1 cellular context compared by ENCODE assay signal in the genomic region with DNA sequence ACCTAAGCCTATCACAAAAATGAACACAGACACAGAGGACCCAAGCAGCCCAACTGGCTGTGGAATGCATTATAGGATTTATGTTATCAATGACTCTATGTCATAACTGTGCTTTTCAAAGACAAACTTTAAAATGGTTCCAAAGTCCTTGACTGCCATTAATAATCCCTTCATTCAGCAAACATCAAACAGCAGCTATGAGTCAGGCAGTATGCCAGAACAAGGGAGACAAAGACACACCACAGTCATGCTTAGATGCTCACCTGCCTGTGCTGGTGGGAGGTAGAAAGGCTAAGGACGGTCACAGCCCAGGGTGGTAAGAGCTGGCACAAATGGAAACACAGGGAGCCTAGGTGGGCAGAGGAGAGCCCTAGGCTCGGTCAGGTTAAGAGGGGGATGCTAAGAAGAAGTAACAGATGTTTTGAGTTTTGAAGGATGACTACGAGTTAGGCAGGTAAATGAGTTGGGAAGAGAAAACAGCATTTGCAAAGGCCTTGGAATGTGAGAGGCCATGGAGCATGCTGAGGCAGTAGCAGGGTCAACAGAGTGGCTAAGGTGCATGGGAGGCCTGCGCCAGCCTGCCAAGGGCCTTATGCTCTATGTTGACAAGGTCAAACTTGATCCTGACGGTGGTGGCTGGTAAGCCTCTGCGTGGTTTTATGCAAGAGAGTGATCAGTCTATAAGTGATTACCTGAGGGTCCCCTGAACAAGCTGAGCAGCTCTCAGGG.
TF ChIP-seq lines count a peak whose summit lies in the region.

No MANE protein-coding gene starts in this region.

TF ChIP-seq in HepG2, 621 proteins besides CTCF, POLR2A, EP300 and RAD21 (continued from another document and continues in another):
- no peak for TF ChIP-seq HHEX (CRISPR knock-in tag; IDR thresholded peaks at IDR 0.05)
- TF ChIP-seq, protein P1, sequence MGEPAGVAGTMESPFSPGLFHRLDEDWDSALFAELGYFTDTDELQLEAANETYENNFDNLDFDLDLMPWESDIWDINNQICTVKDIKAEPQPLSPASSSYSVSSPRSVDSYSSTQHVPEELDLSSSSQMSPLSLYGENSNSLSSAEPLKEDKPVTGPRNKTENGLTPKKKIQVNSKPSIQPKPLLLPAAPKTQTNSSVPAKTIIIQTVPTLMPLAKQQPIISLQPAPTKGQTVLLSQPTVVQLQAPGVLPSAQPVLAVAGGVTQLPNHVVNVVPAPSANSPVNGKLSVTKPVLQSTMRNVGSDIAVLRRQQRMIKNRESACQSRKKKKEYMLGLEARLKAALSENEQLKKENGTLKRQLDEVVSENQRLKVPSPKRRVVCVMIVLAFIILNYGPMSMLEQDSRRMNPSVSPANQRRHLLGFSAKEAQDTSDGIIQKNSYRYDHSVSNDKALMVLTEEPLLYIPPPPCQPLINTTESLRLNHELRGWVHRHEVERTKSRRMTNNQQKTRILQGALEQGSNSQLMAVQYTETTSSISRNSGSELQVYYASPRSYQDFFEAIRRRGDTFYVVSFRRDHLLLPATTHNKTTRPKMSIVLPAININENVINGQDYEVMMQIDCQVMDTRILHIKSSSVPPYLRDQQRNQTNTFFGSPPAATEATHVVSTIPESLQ (CRISPR knock-in tag; conservative IDR thresholded peaks at IDR 0.05): no peak
- no peak for TF ChIP-seq ZNF20 (CRISPR knock-in tag; IDR thresholded peaks at IDR 0.05)
- TF ChIP-seq, protein P2, sequence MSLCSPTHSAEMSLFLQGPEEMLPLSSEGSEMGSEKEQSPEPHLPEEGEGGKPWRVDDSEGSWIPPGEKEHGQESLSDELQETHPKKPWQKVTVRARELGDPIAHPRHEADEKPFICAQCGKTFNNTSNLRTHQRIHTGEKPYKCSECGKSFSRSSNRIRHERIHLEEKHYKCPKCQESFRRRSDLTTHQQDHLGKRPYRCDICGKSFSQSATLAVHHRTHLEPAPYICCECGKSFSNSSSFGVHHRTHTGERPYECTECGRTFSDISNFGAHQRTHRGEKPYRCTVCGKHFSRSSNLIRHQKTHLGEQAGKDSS (CRISPR knock-in tag; IDR thresholded peaks at IDR 0.05; ENCODE audit: borderline replicate concordance, low read depth): no peak
- TF ChIP-seq, protein P3, sequence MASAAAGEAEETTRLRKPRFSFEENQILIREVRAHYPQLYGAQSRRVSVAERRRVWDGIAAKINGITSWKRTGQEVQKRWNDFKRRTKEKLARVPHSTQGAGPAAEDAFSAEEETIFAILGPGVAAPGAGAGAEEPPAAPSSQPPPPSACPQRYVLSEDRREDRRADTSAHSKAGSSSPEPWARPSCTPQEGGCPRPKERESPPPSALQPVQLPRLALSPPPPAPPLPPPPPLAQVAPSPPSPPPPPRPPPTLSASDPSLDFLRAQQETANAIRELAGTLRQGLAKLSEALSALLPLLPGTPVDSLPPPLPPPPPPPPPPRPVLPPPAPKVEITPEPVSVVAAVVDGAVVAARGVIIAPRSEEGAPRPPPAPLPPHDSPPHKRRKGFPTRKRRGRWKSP (CRISPR knock-in tag; IDR thresholded peaks at IDR 0.05): no peak; the same call in 1 of the 2 replicates
- TF ChIP-seq ZNF101 (CRISPR knock-in tag; IDR thresholded peaks at IDR 0.05; ENCODE audit: borderline replicate concordance, low read depth): no peak
- TF ChIP-seq TBP (CRISPR knock-in tag; IDR thresholded peaks at IDR 0.05): no peak
- TF ChIP-seq ZNF547 (CRISPR knock-in tag; IDR thresholded peaks at IDR 0.05): no peak
- TF ChIP-seq KDM1A (CRISPR knock-in tag; IDR thresholded peaks at IDR 0.05): no peak
- no peak for TF ChIP-seq ZNF713 (CRISPR knock-in tag; IDR thresholded peaks at IDR 0.05)
- TF ChIP-seq HMG20A (CRISPR knock-in tag; IDR thresholded peaks at IDR 0.05; ENCODE audit: borderline replicate concordance): peak; percentile 53; the same call in 1 of the 2 replicates
- no peak for TF ChIP-seq ZNF850 (CRISPR knock-in tag; conservative IDR thresholded peaks at IDR 0.05)
- no peak for TF ChIP-seq PRPF4 (IDR thresholded peaks at IDR 0.05; ENCODE audit: low read depth, low read length, poor library complexity, severe bottlenecking)
- no peak for TF ChIP-seq ZNF556 (CRISPR knock-in tag; IDR thresholded peaks at IDR 0.05; ENCODE audit: borderline replicate concordance)
- TF ChIP-seq, protein P4, sequence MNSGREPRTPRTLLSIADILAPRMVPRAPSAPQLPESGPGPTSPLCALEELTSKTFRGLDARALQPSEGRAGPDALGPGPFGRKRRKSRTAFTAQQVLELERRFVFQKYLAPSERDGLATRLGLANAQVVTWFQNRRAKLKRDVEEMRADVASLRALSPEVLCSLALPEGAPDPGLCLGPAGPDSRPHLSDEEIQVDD (CRISPR knock-in tag; IDR thresholded peaks at IDR 0.05; ENCODE audit: borderline replicate concordance): no peak
- TF ChIP-seq ZNF350 (CRISPR knock-in tag; IDR thresholded peaks at IDR 0.05; ENCODE audit: borderline replicate concordance, low read depth): no peak
- TF ChIP-seq SRF (IDR thresholded peaks at IDR 0.05; ENCODE audit: low read depth, low read length): no peak
- TF ChIP-seq, protein P5, sequence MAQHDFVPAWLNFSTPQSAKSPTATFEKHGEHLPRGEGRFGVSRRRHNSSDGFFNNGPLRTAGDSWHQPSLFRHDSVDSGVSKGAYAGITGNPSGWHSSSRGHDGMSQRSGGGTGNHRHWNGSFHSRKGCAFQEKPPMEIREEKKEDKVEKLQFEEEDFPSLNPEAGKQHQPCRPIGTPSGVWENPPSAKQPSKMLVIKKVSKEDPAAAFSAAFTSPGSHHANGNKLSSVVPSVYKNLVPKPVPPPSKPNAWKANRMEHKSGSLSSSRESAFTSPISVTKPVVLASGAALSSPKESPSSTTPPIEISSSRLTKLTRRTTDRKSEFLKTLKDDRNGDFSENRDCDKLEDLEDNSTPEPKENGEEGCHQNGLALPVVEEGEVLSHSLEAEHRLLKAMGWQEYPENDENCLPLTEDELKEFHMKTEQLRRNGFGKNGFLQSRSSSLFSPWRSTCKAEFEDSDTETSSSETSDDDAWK (CRISPR knock-in tag; IDR thresholded peaks at IDR 0.05): no peak
- TF ChIP-seq ZNF234 (CRISPR knock-in tag; conservative IDR thresholded peaks at IDR 0.05): no peak
- no peak for TF ChIP-seq NFRKB (IDR thresholded peaks at IDR 0.05)
- TF ChIP-seq, protein P6, sequence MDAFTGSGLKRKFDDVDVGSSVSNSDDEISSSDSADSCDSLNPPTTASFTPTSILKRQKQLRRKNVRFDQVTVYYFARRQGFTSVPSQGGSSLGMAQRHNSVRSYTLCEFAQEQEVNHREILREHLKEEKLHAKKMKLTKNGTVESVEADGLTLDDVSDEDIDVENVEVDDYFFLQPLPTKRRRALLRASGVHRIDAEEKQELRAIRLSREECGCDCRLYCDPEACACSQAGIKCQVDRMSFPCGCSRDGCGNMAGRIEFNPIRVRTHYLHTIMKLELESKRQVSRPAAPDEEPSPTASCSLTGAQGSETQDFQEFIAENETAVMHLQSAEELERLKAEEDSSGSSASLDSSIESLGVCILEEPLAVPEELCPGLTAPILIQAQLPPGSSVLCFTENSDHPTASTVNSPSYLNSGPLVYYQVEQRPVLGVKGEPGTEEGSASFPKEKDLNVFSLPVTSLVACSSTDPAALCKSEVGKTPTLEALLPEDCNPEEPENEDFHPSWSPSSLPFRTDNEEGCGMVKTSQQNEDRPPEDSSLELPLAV (CRISPR knock-in tag; conservative IDR thresholded peaks at IDR 0.05; ENCODE audit: low read depth): no peak
- TF ChIP-seq ZNF138 (CRISPR knock-in tag; IDR thresholded peaks at IDR 0.05; ENCODE audit: low read depth): no peak
- no peak for TF ChIP-seq ETV6 (CRISPR knock-in tag; conservative IDR thresholded peaks at IDR 0.05)
- TF ChIP-seq, protein P7, sequence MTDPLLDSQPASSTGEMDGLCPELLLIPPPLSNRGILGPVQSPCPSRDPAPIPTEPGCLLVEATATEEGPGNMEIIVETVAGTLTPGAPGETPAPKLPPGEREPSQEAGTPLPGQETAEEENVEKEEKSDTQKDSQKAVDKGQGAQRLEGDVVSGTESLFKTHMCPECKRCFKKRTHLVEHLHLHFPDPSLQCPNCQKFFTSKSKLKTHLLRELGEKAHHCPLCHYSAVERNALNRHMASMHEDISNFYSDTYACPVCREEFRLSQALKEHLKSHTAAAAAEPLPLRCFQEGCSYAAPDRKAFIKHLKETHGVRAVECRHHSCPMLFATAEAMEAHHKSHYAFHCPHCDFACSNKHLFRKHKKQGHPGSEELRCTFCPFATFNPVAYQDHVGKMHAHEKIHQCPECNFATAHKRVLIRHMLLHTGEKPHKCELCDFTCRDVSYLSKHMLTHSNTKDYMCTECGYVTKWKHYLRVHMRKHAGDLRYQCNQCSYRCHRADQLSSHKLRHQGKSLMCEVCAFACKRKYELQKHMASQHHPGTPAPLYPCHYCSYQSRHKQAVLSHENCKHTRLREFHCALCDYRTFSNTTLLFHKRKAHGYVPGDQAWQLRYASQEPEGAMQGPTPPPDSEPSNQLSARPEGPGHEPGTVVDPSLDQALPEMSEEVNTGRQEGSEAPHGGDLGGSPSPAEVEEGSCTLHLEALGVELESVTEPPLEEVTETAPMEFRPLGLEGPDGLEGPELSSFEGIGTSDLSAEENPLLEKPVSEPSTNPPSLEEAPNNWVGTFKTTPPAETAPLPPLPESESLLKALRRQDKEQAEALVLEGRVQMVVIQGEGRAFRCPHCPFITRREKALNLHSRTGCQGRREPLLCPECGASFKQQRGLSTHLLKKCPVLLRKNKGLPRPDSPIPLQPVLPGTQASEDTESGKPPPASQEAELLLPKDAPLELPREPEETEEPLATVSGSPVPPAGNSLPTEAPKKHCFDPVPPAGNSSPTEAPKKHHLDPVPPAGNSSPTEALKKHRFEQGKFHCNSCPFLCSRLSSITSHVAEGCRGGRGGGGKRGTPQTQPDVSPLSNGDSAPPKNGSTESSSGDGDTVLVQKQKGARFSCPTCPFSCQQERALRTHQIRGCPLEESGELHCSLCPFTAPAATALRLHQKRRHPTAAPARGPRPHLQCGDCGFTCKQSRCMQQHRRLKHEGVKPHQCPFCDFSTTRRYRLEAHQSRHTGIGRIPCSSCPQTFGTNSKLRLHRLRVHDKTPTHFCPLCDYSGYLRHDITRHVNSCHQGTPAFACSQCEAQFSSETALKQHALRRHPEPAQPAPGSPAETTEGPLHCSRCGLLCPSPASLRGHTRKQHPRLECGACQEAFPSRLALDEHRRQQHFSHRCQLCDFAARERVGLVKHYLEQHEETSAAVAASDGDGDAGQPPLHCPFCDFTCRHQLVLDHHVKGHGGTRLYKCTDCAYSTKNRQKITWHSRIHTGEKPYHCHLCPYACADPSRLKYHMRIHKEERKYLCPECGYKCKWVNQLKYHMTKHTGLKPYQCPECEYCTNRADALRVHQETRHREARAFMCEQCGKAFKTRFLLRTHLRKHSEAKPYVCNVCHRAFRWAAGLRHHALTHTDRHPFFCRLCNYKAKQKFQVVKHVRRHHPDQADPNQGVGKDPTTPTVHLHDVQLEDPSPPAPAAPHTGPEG (CRISPR knock-in tag; IDR thresholded peaks at IDR 0.05): no peak
- no peak for TF ChIP-seq GABPA (IDR thresholded peaks at IDR 0.05; ENCODE audit: low read depth, low read length)
- no peak for TF ChIP-seq GABPA (CRISPR knock-in tag; IDR thresholded peaks at IDR 0.05; ENCODE audit: low read depth)
- no peak for TF ChIP-seq ZBTB1 (CRISPR knock-in tag; IDR thresholded peaks at IDR 0.05; ENCODE audit: borderline replicate concordance)
- peak; percentile 46; the same call in 1 of the 2 replicates for TF ChIP-seq FOSL1 (CRISPR knock-in tag; IDR thresholded peaks at IDR 0.05; ENCODE audit: borderline replicate concordance)
- no peak for TF ChIP-seq ZNF749 (CRISPR knock-in tag; IDR thresholded peaks at IDR 0.05; ENCODE audit: borderline replicate concordance)
- TF ChIP-seq FOXA3 (CRISPR knock-in tag; IDR thresholded peaks at IDR 0.05): 0 out of 2 replicates have a peak, but pooled peaks have one; percentile 7
- TF ChIP-seq TGIF2 (CRISPR knock-in tag; IDR thresholded peaks at IDR 0.05): 0 out of 2 replicates have a peak, but pooled peaks have one; percentile 44
- TF ChIP-seq, protein P8, sequence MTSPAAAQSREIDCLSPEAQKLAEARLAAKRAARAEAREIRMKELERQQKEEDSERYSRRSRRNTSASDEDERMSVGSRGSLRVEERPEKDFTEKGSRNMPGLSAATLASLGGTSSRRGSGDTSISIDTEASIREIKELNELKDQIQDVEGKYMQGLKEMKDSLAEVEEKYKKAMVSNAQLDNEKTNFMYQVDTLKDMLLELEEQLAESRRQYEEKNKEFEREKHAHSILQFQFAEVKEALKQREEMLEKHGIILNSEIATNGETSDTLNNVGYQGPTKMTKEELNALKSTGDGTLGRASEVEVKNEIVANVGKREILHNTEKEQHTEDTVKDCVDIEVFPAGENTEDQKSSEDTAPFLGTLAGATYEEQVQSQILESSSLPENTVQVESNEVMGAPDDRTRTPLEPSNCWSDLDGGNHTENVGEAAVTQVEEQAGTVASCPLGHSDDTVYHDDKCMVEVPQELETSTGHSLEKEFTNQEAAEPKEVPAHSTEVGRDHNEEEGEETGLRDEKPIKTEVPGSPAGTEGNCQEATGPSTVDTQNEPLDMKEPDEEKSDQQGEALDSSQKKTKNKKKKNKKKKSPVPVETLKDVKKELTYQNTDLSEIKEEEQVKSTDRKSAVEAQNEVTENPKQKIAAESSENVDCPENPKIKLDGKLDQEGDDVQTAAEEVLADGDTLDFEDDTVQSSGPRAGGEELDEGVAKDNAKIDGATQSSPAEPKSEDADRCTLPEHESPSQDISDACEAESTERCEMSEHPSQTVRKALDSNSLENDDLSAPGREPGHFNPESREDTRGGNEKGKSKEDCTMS (CRISPR knock-in tag; conservative IDR thresholded peaks at IDR 0.05): no peak
- no peak for TF ChIP-seq CBFB (CRISPR knock-in tag; IDR thresholded peaks at IDR 0.05)
- no peak for TF ChIP-seq MAFG (CRISPR knock-in tag; IDR thresholded peaks at IDR 0.05)
- TF ChIP-seq RXRB (CRISPR knock-in tag; IDR thresholded peaks at IDR 0.05; ENCODE audit: borderline replicate concordance): no peak
- TF ChIP-seq SRSF4 (IDR thresholded peaks at IDR 0.05; ENCODE audit: low read depth, low read length, poor library complexity, severe bottlenecking): no peak
- TF ChIP-seq ZZZ3 (CRISPR knock-in tag; IDR thresholded peaks at IDR 0.05; ENCODE audit: borderline replicate concordance): no peak
- TF ChIP-seq NCOA2 (CRISPR knock-in tag; IDR thresholded peaks at IDR 0.05): peak; percentile 68; the same call in 1 of the 2 replicates
- no peak for TF ChIP-seq ZFAT (CRISPR knock-in tag; conservative IDR thresholded peaks at IDR 0.05)
- TF ChIP-seq MYNN (CRISPR knock-in tag; IDR thresholded peaks at IDR 0.05; ENCODE audit: low read depth): no peak
- TF ChIP-seq, protein P9, sequence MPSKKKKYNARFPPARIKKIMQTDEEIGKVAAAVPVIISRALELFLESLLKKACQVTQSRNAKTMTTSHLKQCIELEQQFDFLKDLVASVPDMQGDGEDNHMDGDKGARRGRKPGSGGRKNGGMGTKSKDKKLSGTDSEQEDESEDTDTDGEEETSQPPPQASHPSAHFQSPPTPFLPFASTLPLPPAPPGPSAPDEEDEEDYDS (CRISPR knock-in tag; IDR thresholded peaks at IDR 0.05): no peak
- TF ChIP-seq KDM6A (CRISPR knock-in tag; IDR thresholded peaks at IDR 0.05; ENCODE audit: low read depth): peak; percentile 14; the same call in 1 of the 2 replicates
- TF ChIP-seq ZNF841 (CRISPR knock-in tag; IDR thresholded peaks at IDR 0.05; ENCODE audit: borderline replicate concordance): no peak
- no peak for TF ChIP-seq ZNF891 (CRISPR knock-in tag; IDR thresholded peaks at IDR 0.05)
- no peak for TF ChIP-seq KAT2B (IDR thresholded peaks at IDR 0.05; ENCODE audit: borderline replicate concordance, low read depth, low read length)
